Comparison of ENCODE assay signal across 11 cellular contexts in the genomic region with DNA sequence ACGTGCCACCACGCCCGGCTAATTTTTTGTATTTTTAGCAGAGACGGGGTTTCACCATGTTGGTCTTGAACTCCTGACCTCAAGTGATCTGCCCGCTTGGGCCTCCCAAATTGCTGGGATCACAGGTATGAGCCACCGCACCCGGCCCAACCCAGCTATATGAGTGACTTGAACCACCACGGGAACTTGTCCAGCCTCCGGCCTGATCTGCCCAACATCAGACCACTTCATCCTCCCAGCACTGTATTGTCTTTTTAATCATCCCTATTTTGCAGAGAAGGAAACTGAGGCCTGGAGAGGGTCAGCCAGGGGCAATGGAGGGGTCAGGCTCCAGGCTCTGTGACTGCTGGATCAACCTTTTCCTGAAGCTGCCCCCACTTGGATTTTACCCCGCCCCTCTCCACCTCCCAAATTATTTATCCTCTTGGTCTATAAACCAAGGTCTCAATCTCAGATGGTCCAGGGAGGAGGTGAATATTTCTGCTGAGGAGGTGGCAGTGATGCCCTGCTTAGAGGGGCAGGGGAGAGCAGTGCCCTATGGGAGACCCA. TPM values are rescaled to one million over a fixed set of nuclear protein-coding genes. Genes with fewer than 3 reads are reported as not detected.
DNase-seq lines count a peak whose midpoint lies in the region; ATAC-seq and TF ChIP-seq lines count a peak whose summit lies in the region.
"Had no signal": no experiment of that assay in that cellular context is flagged by ENCODE, and none has a peak within 500 bp of the region (broad histone marks: within the 10 kb centered on the region; RNA-seq: fewer than 3 reads in every experiment).

No MANE protein-coding gene starts in this region.

- H3K4me1 Mint-ChIP-seq in MCF 10A (ENCODE audit: insufficient read depth, unreplicated experiment): peaks cover 10% of the 10 kb centered on the region
- peaks cover 21% of the 10 kb centered on the region for H3K4me1 Mint-ChIP-seq in activated naive CD8-positive, alpha-beta T cell treated with anti-CD3 and anti-CD28 coated beads, Interleukin-2, amount 10 ng/mL, durations not matched to agents 7 days and 5 days
- peaks cover 6% of the 10 kb centered on the region for H3K4me1 Mint-ChIP-seq in mesothelial cell of epicardium

- DNase-seq in MCF 10A (ENCODE audit: unreplicated experiment) (peak; percentile 38), mammary epithelial cell (no peak), mesothelial cell of epicardium (ENCODE audit: low spot score in 2 of 2, unreplicated experiment in 2 of 2) (no peak), NCI-H2171 (lab: John Stamatoyannopoulos, UW) (no peak), dermis blood vessel endothelial cell (no peak)
- DNase-seq in activated naive CD8-positive, alpha-beta T cell treated with anti-CD3 and anti-CD28 coated beads, Interleukin-2, amount 10 ng/mL, durations not matched to agents 7 days and 5 days: no peak

- dilution Hi-C loops in mammary epithelial cell (cut with HindIII; ENCODE audit: low sequenced_read_pairs): loop anchor here (5.0 kb wide), 2 partner anchors 44 to 66 kb away; no protein-coding TSS in a partner anchor

- H2AFZ ChIP-seq in mammary epithelial cell (ENCODE audit: low read depth, low read length): no peak overlapping the region

- CTCF ChIA-PET in MCF 10A (lab: Yijun Ruan, JAX) (interaction anchor here (0.6 to 9.6 kb wide), 5 partner anchors 43 to 1362 kb away, joined by 3 to 93 read pairs (median 5); no protein-coding TSS in a partner anchor), mammary epithelial cell (lab: Charles Lee; ENCODE audit: low non-redundant PET) (no interaction called here)

- H3K9ac ChIP-seq in mammary epithelial cell (ENCODE audit: insufficient read depth, low read length): no peak overlapping the region

- ATAC-seq in activated naive CD8-positive, alpha-beta T cell treated with anti-CD3 and anti-CD28 coated beads, Interleukin-2, amount 10 ng/mL, durations not matched to agents 7 days and 5 days (ENCODE audit: low read depth): no peak
- ATAC-seq in GM18519 (IDR thresholded peaks at IDR 0.05; ENCODE audit: low FRiP score, unreplicated experiment): no peak

- POLR2A ChIA-PET in MCF 10A (lab: Yijun Ruan, JAX): interaction anchor here (0.6 to 8.9 kb wide), 11 partner anchors 37 to 1265 kb away, joined by 3 to 98 read pairs (median 4); a partner anchor contains a TSS
- POLR2A ChIA-PET in activated naive CD8-positive, alpha-beta T cell treated with anti-CD3 and anti-CD28 coated beads, Interleukin-2, amount 10 ng/mL, durations not matched to agents 7 days and 5 days (lab: Charles Lee): interaction anchor here (0.8 to 2.3 kb wide), 4 partner anchors 44 to 144 kb away, joined by 3 to 9 read pairs (median 4); no protein-coding TSS in a partner anchor

- no peaks in the 10 kb centered on the region for H3K9me3 ChIP-seq in mammary epithelial cell (replicated peaks; ENCODE audit: insufficient read depth, low read length)
- H3K9me3 ChIP-seq: ovary had no signal

- H3K4me3 ChIP-seq in mammary epithelial cell (replicated peaks in 1 of 3; ENCODE audit: insufficient read depth in 1 of 3, low read depth in 2 of 3, low read length in 3 of 3) (no peak overlapping the region), urinary bladder (ENCODE audit: low read depth, low read length) (no peak overlapping the region)

- H3K27me3 ChIP-seq in mammary epithelial cell (ENCODE audit: insufficient read depth, low read length): no peaks in the 10 kb centered on the region
- H3K27me3 ChIP-seq: ovary had no signal

- H3K27ac Mint-ChIP-seq in MCF 10A (ENCODE audit: low read depth, unreplicated experiment) (peak overlapping the region; percentile 90), mesothelial cell of epicardium (peak overlapping the region; percentile 21)
- peak overlapping the region; percentile 70 for H3K27ac Mint-ChIP-seq in activated naive CD8-positive, alpha-beta T cell treated with anti-CD3 and anti-CD28 coated beads, Interleukin-2, amount 10 ng/mL, durations not matched to agents 7 days and 5 days

- H3K79me2 ChIP-seq in mammary epithelial cell (ENCODE audit: insufficient read depth, low read length): peaks cover 40% of the 10 kb centered on the region

- peaks cover 24% of the 10 kb centered on the region for H3K36me3 Mint-ChIP-seq in MCF 10A (ENCODE audit: insufficient read depth, unreplicated experiment)
- no peaks in the 10 kb centered on the region for H3K36me3 Mint-ChIP-seq in activated naive CD8-positive, alpha-beta T cell treated with anti-CD3 and anti-CD28 coated beads, Interleukin-2, amount 10 ng/mL, durations not matched to agents 7 days and 5 days
- no peaks in the 10 kb centered on the region for H3K36me3 Mint-ChIP-seq in mesothelial cell of epicardium

- H3K27ac ChIP-seq in mammary epithelial cell (ENCODE audit: insufficient read depth, low read depth, low read length) (no peak overlapping the region), urinary bladder (ENCODE audit: low read depth) (peak overlapping the region; percentile 47)

- in situ Hi-C loops in mammary epithelial cell (cut with MboI; ENCODE audit: low sequenced_read_pairs in 2 of 2): no loop called here

- intact Hi-C loops in MCF 10A (cut with micrococcal nuclease) (loop anchor here (5.0 kb wide), 1 partner anchor 56 kb away; no protein-coding TSS in a partner anchor), mammary epithelial cell (cut with micrococcal nuclease) (no loop called here)

- BruUV-seq in MCF 10A (replicated peaks; lab: Mats Ljungman, UMichigan) (no TSS peak), mammary epithelial cell (replicated peaks; lab: Mats Ljungman, UMichigan) (no TSS peak)

- WGBS in mammary epithelial cell (ENCODE audit: low coverage, missing lambda C conversion rate): 86% methylated on average over 10 of the region's 10 CpGs
- 67% methylated on average over 10 of the region's 10 CpGs for WGBS in urinary bladder

- H3K27me3 Mint-ChIP-seq in MCF 10A (ENCODE audit: insufficient read depth, unreplicated experiment) (no peaks in the 10 kb centered on the region), mesothelial cell of epicardium (ENCODE audit: low read depth) (no peaks in the 10 kb centered on the region)
- peaks cover 8% of the 10 kb centered on the region for H3K27me3 Mint-ChIP-seq in activated naive CD8-positive, alpha-beta T cell treated with anti-CD3 and anti-CD28 coated beads, Interleukin-2, amount 10 ng/mL, durations not matched to agents 7 days and 5 days

- H3K4me3 Mint-ChIP-seq in MCF 10A (ENCODE audit: unreplicated experiment) (peak overlapping the region; percentile 80), mesothelial cell of epicardium (peak overlapping the region; percentile 85)
- peak overlapping the region; percentile 85 for H3K4me3 Mint-ChIP-seq in activated naive CD8-positive, alpha-beta T cell treated with anti-CD3 and anti-CD28 coated beads, Interleukin-2, amount 10 ng/mL, durations not matched to agents 7 days and 5 days

- H3K9me3 Mint-ChIP-seq in MCF 10A (ENCODE audit: unreplicated experiment) (no peaks in the 10 kb centered on the region), mesothelial cell of epicardium (no peaks in the 10 kb centered on the region)
- H3K9me3 Mint-ChIP-seq in activated naive CD8-positive, alpha-beta T cell treated with anti-CD3 and anti-CD28 coated beads, Interleukin-2, amount 10 ng/mL, durations not matched to agents 7 days and 5 days: no peaks in the 10 kb centered on the region

- H3K4me2 ChIP-seq in mammary epithelial cell (ENCODE audit: insufficient read depth, low read depth, low read length): no peak overlapping the region

- H3K4me1 ChIP-seq in mammary epithelial cell (ENCODE audit: insufficient read depth, low read length) (peaks cover 14% of the 10 kb centered on the region), urinary bladder (ENCODE audit: insufficient read depth) (no peaks in the 10 kb centered on the region)

- no peaks in the 10 kb centered on the region for H4K20me1 ChIP-seq in mammary epithelial cell (ENCODE audit: insufficient read depth, low read length)

- H3K36me3 ChIP-seq in mammary epithelial cell (ENCODE audit: insufficient read depth, low read length): no peaks in the 10 kb centered on the region
- no peaks in the 10 kb centered on the region for H3K36me3 ChIP-seq in urinary bladder (ENCODE audit: insufficient read depth)
- H3K36me3 ChIP-seq: ovary had no signal

- TF ChIP-seq CTCF in MCF 10A (IDR thresholded peaks at IDR 0.05; ENCODE audit: unreplicated experiment): no peak
- no peak for TF ChIP-seq CTCF in mammary epithelial cell (conservative IDR thresholded peaks at IDR 0.05 in 1 of 2, IDR thresholded peaks at IDR 0.05 in 1 of 2; ENCODE audit: extremely low read depth in 1 of 2, insufficient read depth in 1 of 2, low read depth in 1 of 2, low read length in 2 of 2)
- TF ChIP-seq CTCF in mesothelial cell of epicardium (IDR thresholded peaks at IDR 0.05; ENCODE audit: unreplicated experiment): no peak

RNA-seq across cellular contexts. Expression of a gene that starts 0.9 kb away (rescaled TPM):
- total RNA-seq in MCF 10A (2022) (64.3 and 71.7 TPM in 2 replicates), mammary epithelial cell (100 to 1,000 TPM in 1 of 2 donors, 10 to 100 TPM in 1; 89.4 to 147 TPM), mesothelial cell of epicardium (49.6 to 55.6 TPM (median 52.9 TPM) in 3 replicates), urinary bladder (32.3 TPM), dermis blood vessel endothelial cell (111 and 167 TPM in 2 replicates)
- polyA plus RNA-seq in mammary epithelial cell (140 TPM), urinary bladder (74.9 TPM)
- polyA minus RNA-seq in mammary epithelial cell: 43.4 TPM
- 10 to 100 TPM; 22.8 to 25.5 TPM for total RNA-seq in activated naive CD8-positive, alpha-beta T cell treated with anti-CD3 and anti-CD28 coated beads, Interleukin-2, amount 10 ng/mL, durations not matched to agents 7 days and 5 days

RNA-seq across cellular contexts. Expression of a gene that starts 34.3 kb away (rescaled TPM):
- total RNA-seq in MCF 10A (2022) (not detected in 2 replicates), mammary epithelial cell (not detected), mesothelial cell of epicardium (not detected in 3 replicates), urinary bladder (0.26 TPM), dermis blood vessel endothelial cell (not detected in 2 replicates)
- polyA plus RNA-seq in mammary epithelial cell (not detected), urinary bladder (0.18 TPM)
- not detected for polyA minus RNA-seq in mammary epithelial cell
- total RNA-seq in activated naive CD8-positive, alpha-beta T cell treated with anti-CD3 and anti-CD28 coated beads, Interleukin-2, amount 10 ng/mL, durations not matched to agents 7 days and 5 days: 1 to 10 TPM; 7.5 to 8.8 TPM
- total RNA-seq: glomerular endothelial cell had no signal
- polyA plus RNA-seq: aorta had no signal

RNA-seq across cellular contexts. Expression of a gene that starts 36.8 kb away (rescaled TPM):
- total RNA-seq in MCF 10A (2022) (24.2 and 25.6 TPM in 2 replicates), mammary epithelial cell (10 to 100 TPM in 1 of 2 donors, 1 to 10 TPM in 1; 4.0 to 33.3 TPM), mesothelial cell of epicardium (7.6 to 7.9 TPM (median 7.7 TPM) in 3 replicates), urinary bladder (1.4 TPM), dermis blood vessel endothelial cell (4.9 and 7.7 TPM in 2 replicates)
- polyA plus RNA-seq in mammary epithelial cell (2.0 TPM), urinary bladder (13.7 TPM)
- 8.9 TPM for polyA minus RNA-seq in mammary epithelial cell
- total RNA-seq in activated naive CD8-positive, alpha-beta T cell treated with anti-CD3 and anti-CD28 coated beads, Interleukin-2, amount 10 ng/mL, durations not matched to agents 7 days and 5 days: 10 to 100 TPM; 14.1 to 14.3 TPM

RNA-seq across cellular contexts. Expression of a gene that starts 40.9 kb away (rescaled TPM):
- total RNA-seq in MCF 10A (2022): 11.2 and 16.0 TPM in 2 replicates
- 10 to 100 TPM; 10.2 to 45.0 TPM for total RNA-seq in mammary epithelial cell
- 32.3 TPM for polyA plus RNA-seq in mammary epithelial cell
- 32.6 TPM for polyA minus RNA-seq in mammary epithelial cell
- 100 to 1,000 TPM in 1 of 2 experiments, 10 to 100 TPM in 1; 90.8 to 103 TPM for total RNA-seq in activated naive CD8-positive, alpha-beta T cell treated with anti-CD3 and anti-CD28 coated beads, Interleukin-2, amount 10 ng/mL, durations not matched to agents 7 days and 5 days
- 27.6 to 28.9 TPM (median 27.8 TPM) in 3 replicates for total RNA-seq in mesothelial cell of epicardium
- total RNA-seq in urinary bladder: 8.5 TPM
- polyA plus RNA-seq in urinary bladder: 0.57 TPM
- 22.0 and 55.7 TPM in 2 replicates for total RNA-seq in dermis blood vessel endothelial cell

Comparison
In these comparisons a context has a peak if more than half of its experiments do, and no peak if none do; other contexts are left out.
1. H3K27ac Mint-ChIP-seq: peak in every context shown above with its lines; median percentile 90 in MCF 10A; 70 in activated naive CD8-positive, alpha-beta T cell treated with anti-CD3 and anti-CD28 coated beads, Interleukin-2, amount 10 ng/mL, durations not matched to agents 7 days and 5 days; 21 in mesothelial cell of epicardium.